In genomic region chr5:135296900-135297816, GRCh38 we compare ENCODE assay signal across 17 cellular contexts.
A peak's percentile ranks its signal among the peaks of the same experiment; 100 is the strongest.
DNase-seq lines count a peak whose midpoint lies in the region; ATAC-seq and TF ChIP-seq lines count a peak whose summit lies in the region.
"Had no signal": no experiment of that assay in that cellular context is flagged by ENCODE, and none has a peak within 500 bp of the region (broad histone marks: within the 10 kb centered on the region; RNA-seq: fewer than 3 reads in every experiment).

No MANE protein-coding gene starts in this region.

- H3K79me1 ChIP-seq in IMR-90 (ENCODE audit: low read depth in 1 of 2, low read length in 2 of 2) = no peaks in the 10 kb centered on the region

- no peak for TF ChIP-seq POLR2A in IMR-90 (IDR thresholded peaks at IDR 0.05; ENCODE audit: low read depth, low read length)

- H2AK5ac ChIP-seq in IMR-90 (ENCODE audit: low read depth, low read length) = peak overlapping the region; percentile 81

- peak overlapping the region; percentile 88 for H2BK120ac ChIP-seq in IMR-90 (ENCODE audit: low read depth, low read length)

- peak overlapping the region; percentile 38 for H3K14ac ChIP-seq in IMR-90 (replicated peaks; ENCODE audit: low read depth, low read length)

- H4K91ac ChIP-seq in IMR-90 (ENCODE audit: insufficient read depth, low read depth, low read length) = peak overlapping the region; percentile 66; the same call in 1 of the 2 replicates

- peaks cover 4% of the 10 kb centered on the region for H3K4me1 ChIP-seq in IMR-90 (ENCODE audit: control insufficient read depth, insufficient read depth, low read length)
- H3K4me1 ChIP-seq: Caco-2 had no signal

- no peaks in the 10 kb centered on the region for H4K20me1 ChIP-seq in IMR-90 (ENCODE audit: insufficient read depth, low read length)

- TF ChIP-seq CTCF in IMR-90 (conservative IDR thresholded peaks at IDR 0.05; ENCODE audit: low read depth, low read length) = no peak
- no peak for TF ChIP-seq CTCF in CD4-positive, alpha-beta T cell (IDR thresholded peaks at IDR 0.05)

- no peaks in the 10 kb centered on the region for H3K4me1 Mint-ChIP-seq in activated naive CD8-positive, alpha-beta T cell treated with anti-CD3 and anti-CD28 coated beads, Interleukin-2, amount 50 U/mL, for 24 hours
- H3K4me1 Mint-ChIP-seq in activated naive CD8-positive, alpha-beta T cell treated with anti-CD3 and anti-CD28 coated beads for 36 hours = no peaks in the 10 kb centered on the region
- H3K4me1 Mint-ChIP-seq in CD4-positive, alpha-beta T cell (ENCODE audit: low read depth) = no peaks in the 10 kb centered on the region
- H3K4me1 Mint-ChIP-seq: GM23338, H9 had no signal

- no peaks in the 10 kb centered on the region for H3K9me3 Mint-ChIP-seq in activated naive CD8-positive, alpha-beta T cell treated with anti-CD3 and anti-CD28 coated beads, Interleukin-2, amount 50 U/mL, for 24 hours
- H3K9me3 Mint-ChIP-seq in activated naive CD8-positive, alpha-beta T cell treated with anti-CD3 and anti-CD28 coated beads for 36 hours = no peaks in the 10 kb centered on the region
- H3K9me3 Mint-ChIP-seq in CD4-positive, alpha-beta T cell = no peaks in the 10 kb centered on the region
- H3K9me3 Mint-ChIP-seq: CD8-positive, alpha-beta T cell; GM23338; H9; HFFc6 had no signal

- no peak overlapping the region for H3K56ac ChIP-seq in IMR-90 (ENCODE audit: extremely low read depth, insufficient read depth, low read length)

- POLR2A ChIA-PET in IMR-90 (lab: Charles Lee; ENCODE audit: unreplicated experiment) = no interaction called here
- POLR2A ChIA-PET in CD4-positive, alpha-beta T cell (lab: Charles Lee) = no interaction called here

- no peak overlapping the region for H3K9ac ChIP-seq in IMR-90 (ENCODE audit: low read depth, low read length)

- H3K27ac ChIP-seq in IMR-90 (ENCODE audit: insufficient read depth, low read length) = peak overlapping the region; percentile 1; the same call in 1 of the 2 replicates
- H3K27ac ChIP-seq in CD4-positive, alpha-beta T cell (ENCODE audit: low read depth, low read length) = no peak overlapping the region

- DNase-seq in activated naive CD8-positive, alpha-beta T cell treated with anti-CD3 and anti-CD28 coated beads, Interleukin-2, amount 50 U/mL, for 24 hours = no peak
- DNase-seq in activated naive CD8-positive, alpha-beta T cell treated with anti-CD3 and anti-CD28 coated beads for 36 hours = no peak
- DNase-seq in IMR-90 (no peak), islet precursor cell (no peak)
- no peak for DNase-seq in CD4-positive, alpha-beta T cell
- DNase-seq: C1 segment of cervical spinal cord; Caco-2; CD8-positive, alpha-beta T cell; DMS153; EL; GDM1; H9; HFFc6 had no signal

- intact Hi-C loops in IMR-90 (cut with micrococcal nuclease) = no loop called here
- intact Hi-C loops in CD4-positive, alpha-beta T cell (cut with DNase I, micrococcal nuclease) = no loop called here

- in situ Hi-C loops in IMR-90 (cut with MboI; ENCODE audit: low sequenced_read_pairs) = no loop called here

- WGBS in IMR-90 (ENCODE audit: extremely low coverage in 2 of 2, insufficient read length in 1 of 2), 2 experiments = no CpG with 5 or more reads among the region's 5 CpGs

- peak; percentile 28 for ATAC-seq in activated naive CD8-positive, alpha-beta T cell treated with anti-CD3 and anti-CD28 coated beads, Interleukin-2, amount 50 U/mL, for 24 hours
- ATAC-seq in IMR-90 (ENCODE audit: low read depth) = no peak
- ATAC-seq in esophagus mucosa = peak; percentile 50
- no peak for ATAC-seq in CD4-positive, alpha-beta T cell (ENCODE audit: poor library complexity)
- ATAC-seq: CD8-positive, alpha-beta T cell; GM12878; GM23338; HCT116 had no signal

- peak overlapping the region; percentile 58; the same call in 1 of the 3 replicates for H2BK15ac ChIP-seq in IMR-90 (ENCODE audit: low read depth, low read length)

- 0 out of 2 replicates have a peak, but pooled peaks cover 3% of the 10 kb centered on the region for H3K9me1 ChIP-seq in IMR-90 (ENCODE audit: insufficient read depth, low read length)

- H3K36me3 Mint-ChIP-seq in activated naive CD8-positive, alpha-beta T cell treated with anti-CD3 and anti-CD28 coated beads, Interleukin-2, amount 50 U/mL, for 24 hours (ENCODE audit: low read depth) = no peaks in the 10 kb centered on the region
- H3K36me3 Mint-ChIP-seq in activated naive CD8-positive, alpha-beta T cell treated with anti-CD3 and anti-CD28 coated beads for 36 hours = no peaks in the 10 kb centered on the region
- H3K36me3 Mint-ChIP-seq in CD4-positive, alpha-beta T cell (ENCODE audit: low read depth) = no peaks in the 10 kb centered on the region
- H3K36me3 Mint-ChIP-seq: CD8-positive, alpha-beta T cell had no signal

- no peak overlapping the region for H3K4me3 ChIP-seq in IMR-90 (ENCODE audit: insufficient read depth, low read depth, low read length)
- H3K4me3 ChIP-seq: GM12878, GM23338 had no signal

- peak overlapping the region; percentile 92 for H4K5ac ChIP-seq in IMR-90 (ENCODE audit: low read depth, low read length)

- H3K4me3 Mint-ChIP-seq in activated naive CD8-positive, alpha-beta T cell treated with anti-CD3 and anti-CD28 coated beads, Interleukin-2, amount 50 U/mL, for 24 hours = no peak overlapping the region
- no peak overlapping the region for H3K4me3 Mint-ChIP-seq in activated naive CD8-positive, alpha-beta T cell treated with anti-CD3 and anti-CD28 coated beads for 36 hours
- H3K4me3 Mint-ChIP-seq in CD4-positive, alpha-beta T cell = no peak overlapping the region
- H3K4me3 Mint-ChIP-seq: CD8-positive, alpha-beta T cell; GM23338; H9; HFFc6 had no signal

- no peak overlapping the region for H3K4me2 ChIP-seq in IMR-90 (ENCODE audit: low read depth, low read length)
- H3K4me2 ChIP-seq: GM23338 had no signal

- TF ChIP-seq RAD21 in IMR-90 (IDR thresholded peaks at IDR 0.05; ENCODE audit: low read length) = no peak

- H2BK5ac ChIP-seq in IMR-90 (ENCODE audit: low read depth, low read length, poor library complexity, severe bottlenecking) = peak overlapping the region; percentile 41

- no TSS peak for BruUV-seq in IMR-90 (replicated peaks; lab: Mats Ljungman, UMichigan)

- H2AFZ ChIP-seq in IMR-90 (replicated peaks; ENCODE audit: low read length, poor library complexity) = peak overlapping the region; percentile 69
- H2AFZ ChIP-seq: GM23338 had no signal

- peak overlapping the region; percentile 71 for H2BK20ac ChIP-seq in IMR-90 (ENCODE audit: low read depth, low read length)

- peak overlapping the region; percentile 46 to 79; a peak in 1 of 4 replicates for H4K8ac ChIP-seq in IMR-90 (ENCODE audit: low read depth in 2 of 2, low read length in 2 of 2)

- H3K23ac ChIP-seq in IMR-90 (ENCODE audit: low read depth, low read length) = peak overlapping the region; percentile 34

- H2AK9ac ChIP-seq in IMR-90 (replicated peaks; ENCODE audit: low read depth, low read length, poor library complexity) = peak overlapping the region; percentile 68

- H3K36me3 ChIP-seq in IMR-90 (ENCODE audit: control insufficient read depth, insufficient read depth, low read length) = no peaks in the 10 kb centered on the region

- H3K18ac ChIP-seq in IMR-90 (ENCODE audit: low read depth, low read length) = peak overlapping the region; percentile 91

- H3K27ac Mint-ChIP-seq in activated naive CD8-positive, alpha-beta T cell treated with anti-CD3 and anti-CD28 coated beads, Interleukin-2, amount 50 U/mL, for 24 hours = no peak overlapping the region
- H3K27ac Mint-ChIP-seq in activated naive CD8-positive, alpha-beta T cell treated with anti-CD3 and anti-CD28 coated beads for 36 hours = no peak overlapping the region
- no peak overlapping the region for H3K27ac Mint-ChIP-seq in CD4-positive, alpha-beta T cell
- H3K27ac Mint-ChIP-seq: CD8-positive, alpha-beta T cell; GM23338; H9; HFFc6 had no signal

- H3K27me3 Mint-ChIP-seq in activated naive CD8-positive, alpha-beta T cell treated with anti-CD3 and anti-CD28 coated beads, Interleukin-2, amount 50 U/mL, for 24 hours = peaks cover 27% of the 10 kb centered on the region
- H3K27me3 Mint-ChIP-seq in activated naive CD8-positive, alpha-beta T cell treated with anti-CD3 and anti-CD28 coated beads for 36 hours = peaks cover 32% of the 10 kb centered on the region
- H3K27me3 Mint-ChIP-seq in CD4-positive, alpha-beta T cell = peaks cover 41% of the 10 kb centered on the region

- H3K4ac ChIP-seq in IMR-90 (ENCODE audit: low read depth, low read length) = peak overlapping the region; percentile 82

- no peaks in the 10 kb centered on the region for H3K27me3 ChIP-seq in IMR-90 (ENCODE audit: control insufficient read depth, insufficient read depth, low read length)
- H3K27me3 ChIP-seq in CD4-positive, alpha-beta T cell (ENCODE audit: control insufficient read depth, insufficient read depth, low read length) = no peaks in the 10 kb centered on the region

- dilution Hi-C loops in IMR-90 (cut with HindIII; ENCODE audit: low sequenced_read_pairs, unreplicated experiment) = no loop called here

- no peaks in the 10 kb centered on the region for H3K9me3 ChIP-seq in IMR-90 (ENCODE audit: control insufficient read depth, insufficient read depth, low read length)
- H3K9me3 ChIP-seq in CD4-positive, alpha-beta T cell (ENCODE audit: control insufficient read depth, low read length) = no peaks in the 10 kb centered on the region
- H3K9me3 ChIP-seq: Caco-2 had no signal

- CTCF ChIA-PET in IMR-90 (lab: Yijun Ruan, JAX) = no interaction called here
- CTCF ChIA-PET in CD4-positive, alpha-beta T cell (lab: Charles Lee) = no interaction called here

TF ChIP-seq in IMR-90, 13 proteins besides CTCF, POLR2A, EP300 and RAD21 (continues in another document):
- TF ChIP-seq USF2 (IDR thresholded peaks at IDR 0.05; ENCODE audit: low read depth, low read length) (no peak), SMC3 (IDR thresholded peaks at IDR 0.05; ENCODE audit: low read depth, low read length) (no peak), CEBPB (IDR thresholded peaks at IDR 0.05; ENCODE audit: low read depth, low read length) (no peak), CHD1 (IDR thresholded peaks at IDR 0.05; ENCODE audit: low read depth, low read length) (no peak), MAZ (IDR thresholded peaks at IDR 0.05; ENCODE audit: borderline replicate concordance, low read depth, low read length) (no peak), MXI1 (IDR thresholded peaks at IDR 0.05; ENCODE audit: borderline replicate concordance, low read depth, low read length) (no peak), NFE2L2 (IDR thresholded peaks at IDR 0.05; ENCODE audit: low read depth, low read length) (no peak), RFX5 (IDR thresholded peaks at IDR 0.05; ENCODE audit: low read depth, low read length) (no peak), BHLHE40 (IDR thresholded peaks at IDR 0.05; ENCODE audit: low read depth, low read length) (no peak), MAFK (IDR thresholded peaks at IDR 0.05; ENCODE audit: low read depth, low read length) (no peak), FOS (IDR thresholded peaks at IDR 0.05; ENCODE audit: low read depth, low read length) (no peak)

Comparison
In these comparisons a context has a peak if more than half of its experiments do, and no peak if none do; other contexts are left out.
1. ATAC-seq: peak in activated naive CD8-positive, alpha-beta T cell treated with anti-CD3 and anti-CD28 coated beads, Interleukin-2, amount 50 U/mL, for 24 hours (single experiment) and esophagus mucosa (single experiment); none in IMR-90 (single experiment) and CD4-positive, alpha-beta T cell (single experiment).